Comparison of ENCODE assay signal across 10 cellular contexts in the genomic region with DNA sequence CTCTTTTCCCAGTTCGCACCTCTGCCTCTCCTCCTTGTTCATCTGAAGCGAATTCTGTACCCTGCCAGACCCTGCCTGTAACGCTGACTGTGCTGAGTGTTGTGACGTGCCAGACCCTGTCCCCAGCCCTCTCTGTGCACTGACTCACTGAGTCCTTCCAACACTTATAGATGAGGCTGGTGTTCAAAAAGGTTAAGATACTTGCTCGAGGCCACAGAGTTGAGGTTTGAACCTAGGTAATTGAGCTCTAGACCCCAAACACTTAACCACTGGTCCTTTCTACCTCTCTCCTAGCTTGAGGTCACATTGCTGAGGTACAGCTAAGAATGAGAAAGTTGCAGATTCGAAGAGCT. TPM values are rescaled to one million over a fixed set of nuclear protein-coding genes. Genes with fewer than 3 reads are reported as not detected.
DNase-seq lines count a peak whose midpoint lies in the region; ATAC-seq and TF ChIP-seq lines count a peak whose summit lies in the region.
"Had no signal": no experiment of that assay in that cellular context is flagged by ENCODE, and none has a peak within 500 bp of the region (broad histone marks: within the 10 kb centered on the region; RNA-seq: fewer than 3 reads in every experiment).

No MANE protein-coding gene starts in this region.

- H3K36me3 ChIP-seq in left lung (no peaks in the 10 kb centered on the region), uterus (no peaks in the 10 kb centered on the region)
- H3K36me3 ChIP-seq: BLaER1 had no signal

- H3K9me3 ChIP-seq in left lung (no peaks in the 10 kb centered on the region), uterus (no peaks in the 10 kb centered on the region)
- H3K9me3 ChIP-seq: BLaER1 had no signal

- H3K4me3 ChIP-seq in left lung (no peak overlapping the region), uterus (no peak overlapping the region)
- H3K4me3 ChIP-seq: BLaER1 had no signal

- H3K27me3 Mint-ChIP-seq in activated B cell treated with CpG ODN at 0.5 μM for 24 hours: no peaks in the 10 kb centered on the region

- no peaks in the 10 kb centered on the region for H3K9me3 Mint-ChIP-seq in activated B cell treated with CpG ODN at 0.5 μM for 24 hours

- CTCF ChIA-PET in activated B cell treated with CpG ODN at 0.5 μM for 24 hours (lab: Charles Lee): interaction anchor here (3.8 kb wide), 1 partner anchor 218 kb away, joined by 15 read pairs; no protein-coding TSS in a partner anchor

- ATAC-seq in activated B cell treated with CpG ODN at 0.5 μM for 24 hours (ENCODE audit: low read depth) (no peak), left lung (no peak), left ventricle myocardium superior (no peak)

- H3K27me3 ChIP-seq in left lung (no peaks in the 10 kb centered on the region), uterus (no peaks in the 10 kb centered on the region)
- H3K27me3 ChIP-seq: BLaER1 had no signal

- intact Hi-C loops in activated B cell treated with CpG ODN at 0.5 μM for 24 hours (cut with micrococcal nuclease) (loop anchor here (5.0 kb wide), 2 partner anchors 34 to 186 kb away; partner anchors contain the start of gene SMIM13), left lung (cut with DNase I) (no loop called here), uterus (cut with DNase I; ENCODE audit: low total_unique reads) (no loop called here), left ventricle myocardium superior (cut with micrococcal nuclease) (no loop called here)

- peak; percentile 49 for DNase-seq in stimulated activated naive CD4-positive, alpha-beta T cell treated with Interleukin-2 at 50 U/mL for 16 hours (lab: John Stamatoyannopoulos, UW)
- DNase-seq in stimulated activated naive CD4-positive, alpha-beta T cell (lab: John Stamatoyannopoulos, UW): no peak
- DNase-seq in activated B cell treated with CpG ODN at 0.5 μM for 24 hours (no peak), left lung (no peak), uterus (no peak), glomerular visceral epithelial cell (ENCODE audit: extremely low spot score) (no peak), HuH-7 (ENCODE audit: low spot score) (no peak), left ventricle myocardium superior (no peak)
- DNase-seq: NCI-H1930 had no signal

- H3K4me1 Mint-ChIP-seq in activated B cell treated with CpG ODN at 0.5 μM for 24 hours: peaks cover 48% of the 10 kb centered on the region

- peak overlapping the region; percentile 59 for H3K4me3 Mint-ChIP-seq in activated B cell treated with CpG ODN at 0.5 μM for 24 hours

- H3K27ac ChIP-seq in left lung (peak overlapping the region; percentile 68 to 76), uterus (peak overlapping the region; percentile 35 to 51)
- H3K27ac ChIP-seq: BLaER1 had no signal

- no peak for TF ChIP-seq POLR2A in uterus (IDR thresholded peaks at IDR 0.05)

- H3K4me1 ChIP-seq in left lung (peaks cover 30 to 36% of the 10 kb centered on the region in 2 donors), uterus (no peaks in the 10 kb centered on the region)

- POLR2A ChIA-PET in activated B cell treated with CpG ODN at 0.5 μM for 24 hours (lab: Charles Lee): interaction anchor here (0.5 to 2.9 kb wide), 8 partner anchors 46 to 746 kb away, joined by 3 to 18 read pairs (median 4); partner anchors contain the start of gene NEDD9

- H3K36me3 Mint-ChIP-seq in activated B cell treated with CpG ODN at 0.5 μM for 24 hours (ENCODE audit: low read depth): peaks cover 44% of the 10 kb centered on the region

- TF ChIP-seq CTCF in activated B cell treated with CpG ODN at 0.5 μM for 24 hours (IDR thresholded peaks at IDR 0.05) (no peak), left lung (IDR thresholded peaks at IDR 0.05) (no peak), uterus (IDR thresholded peaks at IDR 0.05) (no peak)

- peak overlapping the region; percentile 91 for H3K27ac Mint-ChIP-seq in activated B cell treated with CpG ODN at 0.5 μM for 24 hours

RNA-seq across cellular contexts. Expression of gene NEDD9, which starts 45.7 kb away (rescaled TPM):
- 57.4 and 61.9 TPM in 2 replicates for total RNA-seq in activated B cell treated with CpG ODN at 0.5 μM for 24 hours
- total RNA-seq in left lung: 100 to 1,000 TPM; 101 to 193 TPM
- total RNA-seq in uterus: 10 to 100 TPM; 36.2 to 99.1 (median 70.2) TPM
- 31.1 TPM for total RNA-seq in left ventricle myocardium superior
